Comparison of ENCODE assay signal across 16 cellular contexts in genomic region chr6:134374486-134374885, GRCh38.
DNase-seq lines count a peak whose midpoint lies in the region; ATAC-seq and TF ChIP-seq lines count a peak whose summit lies in the region.
"Had no signal": no experiment of that assay in that cellular context is flagged by ENCODE, and none has a peak within 500 bp of the region (broad histone marks: within the 10 kb centered on the region; RNA-seq: fewer than 3 reads in every experiment).

No MANE protein-coding gene starts in this region.

- no peak for ATAC-seq in HG03135 (IDR thresholded peaks at IDR 0.05; ENCODE audit: unreplicated experiment)

- peaks cover 27% of the 10 kb centered on the region for H3K4me1 ChIP-seq in parathyroid adenoma

- H2AFZ ChIP-seq in parathyroid adenoma, result peak overlapping the region; percentile 18

- H3K9me3 ChIP-seq in parathyroid adenoma (ENCODE audit: control insufficient read depth, low read length), result no peaks in the 10 kb centered on the region

- H3K9ac ChIP-seq in parathyroid adenoma, result no peak overlapping the region

- H3K4me2 ChIP-seq in parathyroid adenoma (ENCODE audit: low read length), result no peak overlapping the region

- TF ChIP-seq CTCF in HL-60 (IDR thresholded peaks at IDR 0.05; ENCODE audit: insufficient read depth, low read length), result no peak
- no peak for TF ChIP-seq CTCF in choroid plexus epithelial cell (conservative IDR thresholded peaks at IDR 0.05; ENCODE audit: low read depth, low read length)
- TF ChIP-seq CTCF in parathyroid adenoma (IDR thresholded peaks at IDR 0.05), result no peak

- peak; percentile 29 for DNase-seq in CD1c-positive myeloid dendritic cell (ENCODE audit: extremely low spot score)
- DNase-seq in HL-60 (ENCODE audit: low read depth in 1 of 2, low spot score in 1 of 2), result no peak
- peak; percentile 46 for DNase-seq in choroid plexus epithelial cell (ENCODE audit: low read depth)
- DNase-seq in DMS153 (lab: John Stamatoyannopoulos, UW), result no peak
- DNase-seq in NOMO-1 treated with DMSO at 0.1 percent for 48 hours (lab: John Stamatoyannopoulos, UW; ENCODE audit: unreplicated experiment), result no peak
- no peak for DNase-seq in NCI-H1930 (lab: John Stamatoyannopoulos, UW)
- DNase-seq: anterior cingulate cortex; Calu3; GOT3; NCI-H1417 treated with DMSO at 0.1 percent for 48 hours; NCI-H82; stimulated activated CD4-positive, alpha-beta T cell treated with anti-CD3 and anti-CD28 coated beads, Interleukin-2, amount 100 ng/mL, for 48 hours; stimulated activated naive CD4-positive, alpha-beta T cell treated with Interleukin-2 at 50 U/mL for 16 hours had no signal

- no peaks in the 10 kb centered on the region for H3K79me2 ChIP-seq in parathyroid adenoma

- H3K27ac ChIP-seq in HL-60 (replicated peaks) (peak overlapping the region; percentile 74), parathyroid adenoma (no peak overlapping the region)
- H3K27ac ChIP-seq: SK-N-MC had no signal

- H3K27me3 ChIP-seq in HL-60 (ENCODE audit: insufficient read depth, poor library complexity, severe bottlenecking) (no peaks in the 10 kb centered on the region), parathyroid adenoma (ENCODE audit: control insufficient read depth, insufficient read depth, low read length) (no peaks in the 10 kb centered on the region)

- H3K4me3 ChIP-seq in HL-60 (replicated peaks; ENCODE audit: insufficient read depth, low read length) (no peak overlapping the region), choroid plexus epithelial cell (ENCODE audit: low read depth, low read length) (no peak overlapping the region), parathyroid adenoma (ENCODE audit: low read depth, low read length) (no peak overlapping the region)
- H3K4me3 ChIP-seq: SK-N-MC had no signal

- no peaks in the 10 kb centered on the region for H3K36me3 ChIP-seq in parathyroid adenoma (ENCODE audit: control insufficient read depth, insufficient read depth, low read length)

Comparison
In these comparisons a context has a peak if more than half of its experiments do, and no peak if none do; other contexts are left out.
1. DNase-seq: peak in CD1c-positive myeloid dendritic cell (single experiment) and choroid plexus epithelial cell (single experiment); none in HL-60 (0 of 2), DMS153 (single experiment), NOMO-1 treated with DMSO at 0.1 percent for 48 hours (single experiment) and NCI-H1930 (0 of 2).